ENCODE assay signal across 26 cellular contexts in the genomic region with DNA sequence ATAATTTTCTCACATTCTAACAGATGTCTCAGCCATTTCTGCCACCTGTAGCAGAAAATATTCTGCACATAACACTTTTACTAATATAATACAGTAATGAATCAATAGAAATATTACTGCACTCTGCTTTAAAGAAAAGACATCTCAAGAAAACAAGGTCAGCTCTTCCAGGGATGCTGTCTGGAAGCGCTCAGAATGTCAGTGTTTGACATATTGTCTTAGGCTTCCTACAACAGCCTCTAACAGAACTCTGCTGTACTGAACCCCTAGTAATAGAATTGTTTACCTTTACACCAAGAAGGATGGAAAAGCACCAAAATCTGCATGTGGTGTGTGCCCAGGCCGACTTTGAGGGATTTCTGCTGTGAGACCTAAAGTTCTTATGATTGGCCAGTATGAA.
"Had no signal": no experiment of that assay in that cellular context is flagged by ENCODE, and none has a peak within 500 bp of the region (broad histone marks: within the 10 kb centered on the region; RNA-seq: fewer than 3 reads in every experiment).

No MANE protein-coding gene starts in this region.

- ATAC-seq: stimulated activated effector memory CD8-positive, alpha-beta T cell treated with anti-CD3 and anti-CD28 coated beads, Interleukin-12 subunit alpha, Interleukin-12 subunit beta, amount 100 ng/mL, for 72 hours; stimulated activated memory B cell treated with anti-CD40 and anti-IgM and Interleukin-4, amounts not matched to agents 10 μg/mL and 1 μg/mL and 100 μg/mL, for 72 hours; stimulated activated naive B cell treated with anti-CD40 and anti-IgM and Interleukin-4, amounts not matched to agents 10 μg/mL and 1 μg/mL and 100 μg/mL, for 72 hours; stimulated activated naive CD8-positive, alpha-beta T cell treated with anti-CD3 and anti-CD28 coated beads, Interleukin-15, amount 100 ng/mL, for 72 hours; stimulated activated naive CD8-positive, alpha-beta T cell treated with anti-CD3 and anti-CD28 coated beads, Interleukin-15, Interleukin-2, amounts not matched to agents 100 U/mL and 50 U/mL, for 24 hours; upper lobe of right lung had no signal

- H3K27me3 ChIP-seq: stomach, suprapubic skin, testis, thyroid gland, tibial artery, tibial nerve, transverse colon, upper lobe of left lung, upper lobe of right lung, uterus, vagina had no signal

- H3K27ac ChIP-seq: stomach, suprapubic skin, testis, thoracic aorta, thyroid gland, tibial artery, upper lobe of left lung, upper lobe of right lung, uterus, vagina had no signal

- H3K4me1 ChIP-seq: stomach, suprapubic skin, testis, tibial artery, upper lobe of left lung, upper lobe of right lung, uterus, vagina had no signal

- H3K36me3 ChIP-seq: stomach, suprapubic skin, thoracic aorta, thyroid gland, tibial artery, tibial nerve, transverse colon, upper lobe of left lung, upper lobe of right lung, uterus, vagina had no signal

- DNase-seq: stimulated activated CD4-positive, alpha-beta T cell treated with anti-CD3 and anti-CD28 coated beads, Interleukin-2, amount 100 ng/mL, for 48 hours; stimulated activated CD4-positive, alpha-beta T cell treated with anti-CD3 and anti-CD28 coated beads, Interleukin-4, amount 100 ng/mL, for 1 hour; stimulated activated CD4-positive, alpha-beta T cell treated with anti-CD3 and anti-CD28 coated beads, Interleukin-4, amount 100 ng/mL, for 24 hours; stimulated activated CD4-positive, alpha-beta T cell treated with anti-CD3 and anti-CD28 coated beads, Interleukin-4, amount 100 ng/mL, for 4 hours; stimulated activated CD8-positive, alpha-beta memory T cell treated with anti-CD3 and anti-CD28 coated beads, Interleukin-4, amount 100 ng/mL, for 48 hours; stimulated activated naive B cell treated with anti-CD40 and anti-IgM and Interleukin-4, amounts not matched to agents 10 μg/mL and 1 μg/mL and 100 μg/mL, for 72 hours; stimulated activated naive CD4-positive, alpha-beta T cell; stimulated activated naive CD4-positive, alpha-beta T cell treated with Interleukin-2 at 50 U/mL for 16 hours; stimulated activated naive CD8-positive, alpha-beta T cell treated with anti-CD3 and anti-CD28 coated beads, Interleukin-15, amount 100 ng/mL, for 72 hours; stimulated activated naive CD8-positive, alpha-beta T cell treated with anti-CD3 and anti-CD28 coated beads, Interleukin-15, Interleukin-2, amounts not matched to agents 100 U/mL and 50 U/mL, for 24 hours; stomach; substantia nigra; testis; thyroid gland; tibial artery; transverse colon; trophoblast cell; upper lobe of left lung; upper lobe of right lung; uterus had no signal

- H3K4me3 ChIP-seq: stomach, suprapubic skin, testis, thoracic aorta, thyroid gland, tibial artery, tibial nerve, transverse colon, upper lobe of left lung, upper lobe of right lung, uterus, vagina had no signal
